Comparison of ENCODE assay signal across 9 cellular contexts in the genomic region with DNA sequence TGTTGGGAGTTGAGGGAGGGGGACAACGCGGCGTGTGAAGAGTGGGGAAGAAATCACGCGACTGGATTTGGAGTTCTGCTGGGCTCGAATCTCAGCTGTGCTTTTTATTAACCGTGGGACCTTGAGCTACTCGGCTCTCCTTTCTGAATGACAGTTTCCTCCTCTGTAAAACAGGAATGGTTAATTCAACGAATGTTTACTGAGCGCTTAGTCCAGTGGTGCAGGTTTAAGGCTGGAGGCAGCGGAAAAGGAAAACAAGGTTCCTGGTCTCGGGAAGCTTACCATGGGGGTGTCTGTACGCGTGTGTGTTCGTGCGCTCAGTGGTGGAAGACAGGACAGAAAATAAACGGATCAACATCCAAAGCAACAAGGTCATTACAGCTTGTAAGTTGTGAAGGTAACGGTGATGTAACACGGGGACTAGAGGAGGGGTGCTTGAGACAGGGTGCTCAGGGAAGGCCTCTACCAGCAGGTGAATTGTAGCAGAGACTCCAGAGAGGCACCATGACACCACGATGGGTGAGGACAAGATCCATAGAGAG. TPM values are rescaled to one million over a fixed set of nuclear protein-coding genes. Genes with fewer than 3 reads are reported as not detected.
DNase-seq lines count a peak whose midpoint lies in the region; ATAC-seq and TF ChIP-seq lines count a peak whose summit lies in the region.
"Had no signal": no experiment of that assay in that cellular context is flagged by ENCODE, and none has a peak within 500 bp of the region (broad histone marks: within the 10 kb centered on the region; RNA-seq: fewer than 3 reads in every experiment).

No MANE protein-coding gene starts in this region.

- DNase-seq in SK-N-SH (no peak), hepatocyte (ENCODE audit: low spot score) (no peak), NCI-H1105 treated with DMSO at 0.1 percent for 48 hours (lab: John Stamatoyannopoulos, UW) (no peak), hippocampal formation (lab: John Stamatoyannopoulos, UW) (no peak)
- no peak for DNase-seq in stimulated activated naive B cell treated with anti-CD40 and anti-IgM and Interleukin-4, amounts not matched to agents 10 μg/mL and 1 μg/mL and 100 μg/mL, for 72 hours
- no peak for DNase-seq in stimulated activated naive CD4-positive, alpha-beta T cell treated with Interleukin-2 at 50 U/mL for 16 hours (lab: John Stamatoyannopoulos, UW)
- DNase-seq: NCI-H2081 treated with DMSO at 0.1 percent for 48 hours had no signal

- TF ChIP-seq EP300 in SK-N-SH (IDR thresholded peaks at IDR 0.05; ENCODE audit: borderline replicate concordance in 1 of 2, low read depth in 1 of 2, low read length in 1 of 2), result no peak

- peak overlapping the region; percentile 90 for H3K4me2 ChIP-seq in SK-N-SH
- H3K4me2 ChIP-seq in hepatocyte, result peak overlapping the region; percentile 97

- H3K4me3 Mint-ChIP-seq in stimulated activated naive B cell treated with anti-CD40 and anti-IgM and Interleukin-4, amounts not matched to agents 10 μg/mL and 1 μg/mL and 100 μg/mL, for 72 hours, result peak overlapping the region; percentile 71 to 79

- no peaks in the 10 kb centered on the region for H3K9me2 ChIP-seq in SK-N-SH
- no peaks in the 10 kb centered on the region for H3K9me2 ChIP-seq in hepatocyte (replicated peaks; ENCODE audit: insufficient read depth)

- H3K36me3 ChIP-seq in SK-N-SH (replicated peaks in 1 of 2; ENCODE audit: control insufficient read depth in 1 of 2, insufficient read depth in 2 of 2, low read length in 1 of 2) (no peaks in the 10 kb centered on the region), hepatocyte (replicated peaks; ENCODE audit: insufficient read depth, low read depth) (no peaks in the 10 kb centered on the region)

- peak overlapping the region; percentile 68; the same call in 1 of the 2 replicates for H2AFZ ChIP-seq in SK-N-SH (ENCODE audit: low read depth)
- peak overlapping the region; percentile 66 for H2AFZ ChIP-seq in hepatocyte

- H3K9me3 Mint-ChIP-seq in stimulated activated naive B cell treated with anti-CD40 and anti-IgM and Interleukin-4, amounts not matched to agents 10 μg/mL and 1 μg/mL and 100 μg/mL, for 72 hours, result peaks cover 0 to 3% of the 10 kb centered on the region in 2 donors

- CTCF ChIA-PET in SK-N-SH (lab: Yijun Ruan, JAX), result interaction anchor here (0.9 to 3.5 kb wide), 10 partner anchors 10 to 901 kb away, joined by 3 to 16 read pairs (median 6); a partner anchor contains a TSS

- no peaks in the 10 kb centered on the region for H3K79me2 ChIP-seq in SK-N-SH (ENCODE audit: insufficient read depth)
- no peaks in the 10 kb centered on the region for H3K79me2 ChIP-seq in hepatocyte

- no peak for TF ChIP-seq RAD21 in SK-N-SH (IDR thresholded peaks at IDR 0.05; ENCODE audit: low read length)

- H3K36me3 Mint-ChIP-seq in stimulated activated naive B cell treated with anti-CD40 and anti-IgM and Interleukin-4, amounts not matched to agents 10 μg/mL and 1 μg/mL and 100 μg/mL, for 72 hours, result no peaks in the 10 kb centered on the region

- POLR2A ChIA-PET in SK-N-SH (lab: Yijun Ruan, JAX), result interaction anchor here (1.0 to 1.5 kb wide), 2 partner anchors 17 to 93 kb away, joined by 3 to 6 read pairs; a partner anchor contains a TSS

- H3K27me3 ChIP-seq in SK-N-SH (ENCODE audit: insufficient read depth), result peaks cover 38% of the 10 kb centered on the region; the same call in 1 of the 2 replicates
- peaks cover 77% of the 10 kb centered on the region for H3K27me3 ChIP-seq in hepatocyte

- peaks cover 0 to 9% of the 10 kb centered on the region in 2 experiments; a peak in 1 of 4 replicates for H3K4me1 ChIP-seq in SK-N-SH (ENCODE audit: control insufficient read depth in 1 of 2, insufficient read depth in 2 of 2, low read depth in 1 of 2, low read length in 1 of 2)
- H3K4me1 ChIP-seq in hepatocyte (ENCODE audit: insufficient read depth), result no peaks in the 10 kb centered on the region

- H3K4me1 Mint-ChIP-seq in stimulated activated naive B cell treated with anti-CD40 and anti-IgM and Interleukin-4, amounts not matched to agents 10 μg/mL and 1 μg/mL and 100 μg/mL, for 72 hours, result peaks cover 37 to 47% of the 10 kb centered on the region in 2 donors

- no peak overlapping the region for H3K27ac Mint-ChIP-seq in stimulated activated naive B cell treated with anti-CD40 and anti-IgM and Interleukin-4, amounts not matched to agents 10 μg/mL and 1 μg/mL and 100 μg/mL, for 72 hours

- WGBS in SK-N-SH (ENCODE audit: low lambda C conversion rate), result 34% methylated on average over 20 of the region's 20 CpGs
- WGBS in hepatocyte (ENCODE audit: low lambda C conversion rate, missing lambda C conversion rate), result 7% methylated on average over 13 of the region's 20 CpGs

- H3K4me3 ChIP-seq in SK-N-SH (ENCODE audit: low read depth in 2 of 2, low read length in 1 of 2) (peak overlapping the region; percentile 40 to 59), hepatocyte (peak overlapping the region; percentile 52)

- no peak for ATAC-seq in SK-N-SH treated with all-trans-retinoic acid at 6 μM for 48 hours
- peak; percentile 14 to 18 for ATAC-seq in stimulated activated naive B cell treated with anti-CD40 and anti-IgM and Interleukin-4, amounts not matched to agents 10 μg/mL and 1 μg/mL and 100 μg/mL, for 72 hours (replicated peaks)

- no peak overlapping the region for H3K9ac ChIP-seq in SK-N-SH

- no peaks in the 10 kb centered on the region for H3K9me3 ChIP-seq in SK-N-SH
- no peaks in the 10 kb centered on the region for H3K9me3 ChIP-seq in hepatocyte (ENCODE audit: low read depth)

- peaks cover 44 to 45% of the 10 kb centered on the region in 2 donors for H3K27me3 Mint-ChIP-seq in stimulated activated naive B cell treated with anti-CD40 and anti-IgM and Interleukin-4, amounts not matched to agents 10 μg/mL and 1 μg/mL and 100 μg/mL, for 72 hours

- H3K27ac ChIP-seq in SK-N-SH (ENCODE audit: low read depth in 2 of 2, low read length in 1 of 2), result no peak overlapping the region
- peak overlapping the region; percentile 62 for H3K27ac ChIP-seq in VCaP
- no peak overlapping the region for H3K27ac ChIP-seq in hepatocyte

- no peaks in the 10 kb centered on the region for H4K20me1 ChIP-seq in SK-N-SH (ENCODE audit: insufficient read depth)
- H4K20me1 ChIP-seq in hepatocyte (ENCODE audit: insufficient read depth, poor library complexity, severe bottlenecking), result no peaks in the 10 kb centered on the region

- TF ChIP-seq CTCF in SK-N-SH (IDR thresholded peaks at IDR 0.05), result no peak
- TF ChIP-seq CTCF in VCaP (conservative IDR thresholded peaks at IDR 0.05), result no peak
- no peak for TF ChIP-seq CTCF in hepatocyte (IDR thresholded peaks at IDR 0.05; ENCODE audit: poor library complexity)

- H3F3A ChIP-seq in SK-N-SH (replicated peaks; ENCODE audit: insufficient read depth), result no peaks in the 10 kb centered on the region

TF ChIP-seq in SK-N-SH, 30 proteins besides CTCF, POLR2A, EP300 and RAD21 (continues in another document):
- TF ChIP-seq, protein P1, sequence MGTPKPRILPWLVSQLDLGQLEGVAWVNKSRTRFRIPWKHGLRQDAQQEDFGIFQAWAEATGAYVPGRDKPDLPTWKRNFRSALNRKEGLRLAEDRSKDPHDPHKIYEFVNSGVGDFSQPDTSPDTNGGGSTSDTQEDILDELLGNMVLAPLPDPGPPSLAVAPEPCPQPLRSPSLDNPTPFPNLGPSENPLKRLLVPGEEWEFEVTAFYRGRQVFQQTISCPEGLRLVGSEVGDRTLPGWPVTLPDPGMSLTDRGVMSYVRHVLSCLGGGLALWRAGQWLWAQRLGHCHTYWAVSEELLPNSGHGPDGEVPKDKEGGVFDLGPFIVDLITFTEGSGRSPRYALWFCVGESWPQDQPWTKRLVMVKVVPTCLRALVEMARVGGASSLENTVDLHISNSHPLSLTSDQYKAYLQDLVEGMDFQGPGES (IDR thresholded peaks at IDR 0.05; ENCODE audit: low read depth, low read length), result no peak
- TF ChIP-seq FOXM1 (IDR thresholded peaks at IDR 0.05; ENCODE audit: low read depth) (no peak), TCF12 (IDR thresholded peaks at IDR 0.05) (no peak), ELF1 (IDR thresholded peaks at IDR 0.05) (no peak), JUND (IDR thresholded peaks at IDR 0.05) (no peak), RCOR1 (IDR thresholded peaks at IDR 0.05; ENCODE audit: low read length) (no peak), NFIC (IDR thresholded peaks at IDR 0.05; ENCODE audit: borderline replicate concordance) (no peak)

TF ChIP-seq in SK-N-SH treated with all-trans-retinoic acid at 6 μM for 48 hours, 23 proteins besides CTCF, POLR2A, EP300 and RAD21 (continues in another document):
- TF ChIP-seq, protein P2, sequence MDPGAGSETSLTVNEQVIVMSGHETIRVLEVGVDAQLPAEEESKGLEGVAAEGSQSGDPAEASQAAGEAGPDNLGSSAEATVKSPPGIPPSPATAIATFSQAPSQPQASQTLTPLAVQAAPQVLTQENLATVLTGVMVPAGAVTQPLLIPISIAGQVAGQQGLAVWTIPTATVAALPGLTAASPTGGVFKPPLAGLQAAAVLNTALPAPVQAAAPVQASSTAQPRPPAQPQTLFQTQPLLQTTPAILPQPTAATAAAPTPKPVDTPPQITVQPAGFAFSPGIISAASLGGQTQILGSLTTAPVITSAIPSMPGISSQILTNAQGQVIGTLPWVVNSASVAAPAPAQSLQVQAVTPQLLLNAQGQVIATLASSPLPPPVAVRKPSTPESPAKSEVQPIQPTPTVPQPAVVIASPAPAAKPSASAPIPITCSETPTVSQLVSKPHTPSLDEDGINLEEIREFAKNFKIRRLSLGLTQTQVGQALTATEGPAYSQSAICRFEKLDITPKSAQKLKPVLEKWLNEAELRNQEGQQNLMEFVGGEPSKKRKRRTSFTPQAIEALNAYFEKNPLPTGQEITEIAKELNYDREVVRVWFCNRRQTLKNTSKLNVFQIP (CRISPR knock-in tag; IDR thresholded peaks at IDR 0.05; ENCODE audit: borderline replicate concordance, low read depth), result no peak

RNA-seq across cellular contexts. Expression of a gene that starts 0.3 kb away (rescaled TPM):
- polyA plus RNA-seq in SK-N-SH (2012; rRNA removed) (not detected in 2 replicates), hepatocyte (not detected in 2 replicates)
- polyA plus RNA-seq in SK-N-SH (2012; cell fraction: cytosol; rRNA removed), result not detected in 2 replicates
- not detected in 2 replicates for polyA plus RNA-seq in SK-N-SH (2012; cell fraction: nucleus; rRNA removed)
- not detected in 2 replicates for total RNA-seq in hepatocyte

RNA-seq across cellular contexts. Expression of a gene that starts 0.4 kb away (rescaled TPM):
- polyA plus RNA-seq in SK-N-SH (2012; rRNA removed), result 0.15 and 0.33 TPM in 2 replicates
- 0.14 and 0.16 TPM in 2 replicates for polyA plus RNA-seq in SK-N-SH (2012; cell fraction: cytosol; rRNA removed)
- 0.11 and 0.29 TPM in 2 replicates for polyA plus RNA-seq in SK-N-SH (2012; cell fraction: nucleus; rRNA removed)
- not detected in 2 replicates for total RNA-seq in hepatocyte
- polyA plus RNA-seq in hepatocyte, result 0.57 TPM in 1 of 2 replicates, not detected in the other

RNA-seq across cellular contexts. Expression of a gene that starts 16.5 kb away (rescaled TPM):
- polyA plus RNA-seq in SK-N-SH (2012; rRNA removed), result 61.7 and 68.4 TPM in 2 replicates
- polyA plus RNA-seq in SK-N-SH (2012; cell fraction: cytosol; rRNA removed), result 34.9 and 52.3 TPM in 2 replicates
- 80.2 and 104 TPM in 2 replicates for polyA plus RNA-seq in SK-N-SH (2012; cell fraction: nucleus; rRNA removed)
- 33.2 and 33.4 TPM in 2 replicates for total RNA-seq in hepatocyte
- 27.9 TPM in 2 replicates for polyA plus RNA-seq in hepatocyte

RNA-seq across cellular contexts. Expression of a gene that starts 20.8 kb away (rescaled TPM):
- polyA plus RNA-seq in SK-N-SH (2012; rRNA removed) (5.9 and 6.6 TPM in 2 replicates), hepatocyte (2.2 and 3.9 TPM in 2 replicates)
- 3.2 and 5.4 TPM in 2 replicates for polyA plus RNA-seq in SK-N-SH (2012; cell fraction: cytosol; rRNA removed)
- 3.5 and 4.3 TPM in 2 replicates for polyA plus RNA-seq in SK-N-SH (2012; cell fraction: nucleus; rRNA removed)
- 1.4 and 1.6 TPM in 2 replicates for total RNA-seq in hepatocyte
